ENCODE assay signal across 11 cellular contexts in genomic region chr12:57736743-57737466, GRCh38. TPM values are rescaled to one million over a fixed set of nuclear protein-coding genes. Genes with fewer than 3 reads are reported as not detected.
DNase-seq lines count a peak whose midpoint lies in the region; ATAC-seq, FAIRE-seq and TF ChIP-seq lines count a peak whose summit lies in the region.
"Had no signal": no experiment of that assay in that cellular context is flagged by ENCODE, and none has a peak within 500 bp of the region (broad histone marks: within the 10 kb centered on the region; RNA-seq: fewer than 3 reads in every experiment).

No MANE protein-coding gene starts in this region.

- TF ChIP-seq EP300 in HepG2 (IDR thresholded peaks at IDR 0.05; ENCODE audit: low read depth in 2 of 2, low read length in 2 of 2): no peak
- TF ChIP-seq EP300 in HepG2 (CRISPR knock-in tag; IDR thresholded peaks at IDR 0.05; ENCODE audit: borderline replicate concordance): no peak
- TF ChIP-seq EP300 in suprapubic skin (IDR thresholded peaks at IDR 0.05): no peak

- H3K27ac Mint-ChIP-seq in activated CD8-positive, alpha-beta T cell treated with anti-CD3 and anti-CD28 coated beads for 36 hours: peak overlapping the region; percentile 46
- no peak overlapping the region for H3K27ac Mint-ChIP-seq in activated CD8-positive, alpha-beta T cell treated with anti-CD3 and anti-CD28 coated beads, Interleukin-2, amount 10 ng/mL, durations not matched to agents 7 days and 5 days
- no peak overlapping the region for H3K27ac Mint-ChIP-seq in WTC11

- H3K27ac ChIP-seq in HepG2 (ENCODE audit: extremely low read length, insufficient read depth, low read length): no peak overlapping the region
- H3K27ac ChIP-seq in suprapubic skin: no peak overlapping the region
- H3K27ac ChIP-seq in Karpas-422 (ENCODE audit: low read length): no peak overlapping the region
- H3K27ac ChIP-seq: PC-9 had no signal

- H3K4me3 ChIP-seq in HepG2 (replicated peaks in 1 of 3; ENCODE audit: insufficient read depth in 1 of 3, low read depth in 2 of 3, low read length in 3 of 3) (peak overlapping the region; percentile 48 to 73 (median 59); a peak in 5 of 6 replicates), suprapubic skin (peak overlapping the region; percentile 49), Karpas-422 (ENCODE audit: low read length) (no peak overlapping the region)
- H3K4me3 ChIP-seq: PC-9 had no signal

- no peak for TF ChIP-seq CTCF in activated CD8-positive, alpha-beta T cell treated with anti-CD3 and anti-CD28 coated beads for 36 hours (IDR thresholded peaks at IDR 0.05)
- TF ChIP-seq CTCF in WTC11 (IDR thresholded peaks at IDR 0.05): no peak
- TF ChIP-seq CTCF in HepG2 (CRISPR knock-in tag; IDR thresholded peaks at IDR 0.05): no peak
- no peak for TF ChIP-seq CTCF in suprapubic skin (IDR thresholded peaks at IDR 0.05)

- no peak for DNase-seq in activated CD8-positive, alpha-beta T cell treated with anti-CD3 and anti-CD28 coated beads for 36 hours
- DNase-seq in activated CD8-positive, alpha-beta T cell treated with anti-CD3 and anti-CD28 coated beads, Interleukin-2, amount 10 ng/mL, durations not matched to agents 7 days and 5 days: no peak
- no peak for DNase-seq in WTC11 (ENCODE audit: low spot score)
- no peak for DNase-seq in HepG2 (ENCODE audit: low spot score)
- no peak for DNase-seq in suprapubic skin (ENCODE audit: low spot score in 2 of 2)
- no peak for DNase-seq in stimulated activated CD4-positive, alpha-beta T cell treated with anti-CD3 and anti-CD28 coated beads, Interleukin-4, amount 100 ng/mL, for 4 hours
- no peak for DNase-seq in Karpas-422
- DNase-seq: activated effector memory CD4-positive, alpha-beta T cell treated with Interleukin-2 at 50 U/mL for 16 hours; NCI-H1105 treated with DMSO at 0.1 percent for 48 hours; PC-9 had no signal

- POLR2A ChIA-PET in activated CD8-positive, alpha-beta T cell treated with anti-CD3 and anti-CD28 coated beads for 36 hours (lab: Charles Lee): interaction anchor here (0.6 to 0.8 kb wide), 3 partner anchors 12 to 330 kb away, joined by 3 read pairs; no protein-coding TSS in a partner anchor
- POLR2A ChIA-PET in activated CD8-positive, alpha-beta T cell treated with anti-CD3 and anti-CD28 coated beads, Interleukin-2, amount 10 ng/mL, durations not matched to agents 7 days and 5 days (lab: Charles Lee): no interaction called here
- POLR2A ChIA-PET in WTC11 (lab: Charles Lee): interaction anchor here (0.6 to 2.2 kb wide), 6 partner anchors 8 to 170 kb away, joined by 3 to 12 read pairs (median 4); partner anchors contain the start of genes CDK4, EEF1AKMT3, METTL1 and TSPAN31
- POLR2A ChIA-PET in HepG2 (lab: Yijun Ruan, JAX): interaction anchor here (1.2 to 3.3 kb wide), 2 partner anchors 8 to 11 kb away, joined by 5 to 29 read pairs; partner anchors contain the start of gene TSPAN31

- BruUV-seq in HepG2 (replicated peaks; lab: Mats Ljungman, UMichigan): no TSS peak

- H3K27me3 ChIP-seq in HepG2 (ENCODE audit: control insufficient read depth in 1 of 2, insufficient read depth in 2 of 2, low read length in 2 of 2) (peaks cover 12 to 59% of the 10 kb centered on the region in 2 experiments; a peak in 4 of 5 replicates), suprapubic skin (peaks cover 69% of the 10 kb centered on the region), Karpas-422 (ENCODE audit: low read length) (no peaks in the 10 kb centered on the region)

- no peak for FAIRE-seq in HepG2 (lab: Jason Lieb, UNC)

- H3K36me3 Mint-ChIP-seq in activated CD8-positive, alpha-beta T cell treated with anti-CD3 and anti-CD28 coated beads for 36 hours (ENCODE audit: low read depth): peaks cover 22% of the 10 kb centered on the region
- H3K36me3 Mint-ChIP-seq in activated CD8-positive, alpha-beta T cell treated with anti-CD3 and anti-CD28 coated beads, Interleukin-2, amount 10 ng/mL, durations not matched to agents 7 days and 5 days (ENCODE audit: low read depth): peaks cover 60% of the 10 kb centered on the region
- H3K36me3 Mint-ChIP-seq in WTC11: no peaks in the 10 kb centered on the region

- no peaks in the 10 kb centered on the region for H3K36me3 ChIP-seq in HepG2 (replicated peaks in 1 of 2; ENCODE audit: control insufficient read depth in 1 of 2, insufficient read depth in 2 of 2, low read length in 2 of 2)
- H3K36me3 ChIP-seq in suprapubic skin: no peaks in the 10 kb centered on the region
- H3K36me3 ChIP-seq in Karpas-422 (ENCODE audit: insufficient read depth, low read length): no peaks in the 10 kb centered on the region

- H3K9ac ChIP-seq in HepG2 (ENCODE audit: insufficient read depth, low read depth, low read length) (no peak overlapping the region), Karpas-422 (ENCODE audit: low read length) (no peak overlapping the region)

- no peak for TF ChIP-seq RAD21 in HepG2 (CRISPR knock-in tag; IDR thresholded peaks at IDR 0.05)

- H3K4me2 ChIP-seq in HepG2 (ENCODE audit: low read depth, low read length) (peak overlapping the region; percentile 94), Karpas-422 (ENCODE audit: low read depth, low read length, poor library complexity, severe bottlenecking) (no peak overlapping the region)

- no peak overlapping the region for H2AFZ ChIP-seq in HepG2 (ENCODE audit: low read length)
- H2AFZ ChIP-seq in Karpas-422 (ENCODE audit: low read length): no peak overlapping the region
- H2AFZ ChIP-seq: PC-9 had no signal

- peaks cover 48% of the 10 kb centered on the region for H3K4me1 ChIP-seq in HepG2 (ENCODE audit: insufficient read depth, low read length)
- H3K4me1 ChIP-seq in suprapubic skin: peaks cover 41% of the 10 kb centered on the region
- peaks cover 19% of the 10 kb centered on the region for H3K4me1 ChIP-seq in Karpas-422 (ENCODE audit: low read length)

- H3K79me2 ChIP-seq in HepG2 (ENCODE audit: insufficient read depth, low read length) (no peaks in the 10 kb centered on the region), Karpas-422 (ENCODE audit: low read length) (peaks cover 30% of the 10 kb centered on the region)

- no peaks in the 10 kb centered on the region for H3K9me3 Mint-ChIP-seq in activated CD8-positive, alpha-beta T cell treated with anti-CD3 and anti-CD28 coated beads for 36 hours
- H3K9me3 Mint-ChIP-seq in activated CD8-positive, alpha-beta T cell treated with anti-CD3 and anti-CD28 coated beads, Interleukin-2, amount 10 ng/mL, durations not matched to agents 7 days and 5 days (ENCODE audit: insufficient read depth): no peaks in the 10 kb centered on the region
- H3K9me3 Mint-ChIP-seq in WTC11: no peaks in the 10 kb centered on the region

- peaks cover 30% of the 10 kb centered on the region for H3K4me1 Mint-ChIP-seq in activated CD8-positive, alpha-beta T cell treated with anti-CD3 and anti-CD28 coated beads for 36 hours (ENCODE audit: low read depth)
- peaks cover 28% of the 10 kb centered on the region for H3K4me1 Mint-ChIP-seq in activated CD8-positive, alpha-beta T cell treated with anti-CD3 and anti-CD28 coated beads, Interleukin-2, amount 10 ng/mL, durations not matched to agents 7 days and 5 days (ENCODE audit: low read depth)
- H3K4me1 Mint-ChIP-seq in WTC11: peaks cover 25% of the 10 kb centered on the region

- ATAC-seq in activated CD8-positive, alpha-beta T cell treated with anti-CD3 and anti-CD28 coated beads for 36 hours: no peak
- ATAC-seq in activated CD8-positive, alpha-beta T cell treated with anti-CD3 and anti-CD28 coated beads, Interleukin-2, amount 10 ng/mL, durations not matched to agents 7 days and 5 days: no peak
- ATAC-seq in WTC11 (peak; percentile 4; the same call in 1 of the 2 replicates), HepG2 (peak; percentile 4; the same call in 2 of the 3 replicates), HG03095 (IDR thresholded peaks at IDR 0.05; ENCODE audit: unreplicated experiment) (no peak)

- H3K27me3 Mint-ChIP-seq in activated CD8-positive, alpha-beta T cell treated with anti-CD3 and anti-CD28 coated beads for 36 hours: no peaks in the 10 kb centered on the region
- no peaks in the 10 kb centered on the region for H3K27me3 Mint-ChIP-seq in activated CD8-positive, alpha-beta T cell treated with anti-CD3 and anti-CD28 coated beads, Interleukin-2, amount 10 ng/mL, durations not matched to agents 7 days and 5 days (ENCODE audit: low read depth)
- peaks cover 95% of the 10 kb centered on the region for H3K27me3 Mint-ChIP-seq in WTC11 (ENCODE audit: low read depth)

- 26% methylated on average over 11 of the region's 31 CpGs for WGBS in HepG2 (ENCODE audit: low lambda C conversion rate)
- WGBS in suprapubic skin: 12% methylated on average over 24 of the region's 31 CpGs

- no peaks in the 10 kb centered on the region for H4K20me1 ChIP-seq in HepG2 (ENCODE audit: insufficient read depth, low read length)
- H4K20me1 ChIP-seq in Karpas-422 (ENCODE audit: insufficient read depth, low read depth, low read length): no peaks in the 10 kb centered on the region

- no peaks in the 10 kb centered on the region for H3K9me3 ChIP-seq in HepG2 (ENCODE audit: low read length)
- H3K9me3 ChIP-seq in suprapubic skin: no peaks in the 10 kb centered on the region
- H3K9me3 ChIP-seq in Karpas-422 (ENCODE audit: low read length): no peaks in the 10 kb centered on the region

- TF ChIP-seq POLR2A in HepG2 (IDR thresholded peaks at IDR 0.05; ENCODE audit: insufficient read depth in 1 of 2, low read depth in 2 of 2, low read length in 2 of 2) (no peak), suprapubic skin (IDR thresholded peaks at IDR 0.05) (no peak)

- intact Hi-C loops in activated CD8-positive, alpha-beta T cell treated with anti-CD3 and anti-CD28 coated beads for 36 hours (cut with micrococcal nuclease): no loop called here
- intact Hi-C loops in HepG2 (cut with micrococcal nuclease; ENCODE audit: unreplicated experiment): loop anchor here (5.0 kb wide), 2 partner anchors 45 to 155 kb away; partner anchors contain the start of gene OS9

- in situ Hi-C loops in HepG2 (cut with HindIII; ENCODE audit: extremely low pct_ligation_motif_present, low pct_unique_long_range_greater_than_20kb): no loop called here

- H3K4me3 Mint-ChIP-seq in activated CD8-positive, alpha-beta T cell treated with anti-CD3 and anti-CD28 coated beads for 36 hours: no peak overlapping the region
- H3K4me3 Mint-ChIP-seq in activated CD8-positive, alpha-beta T cell treated with anti-CD3 and anti-CD28 coated beads, Interleukin-2, amount 10 ng/mL, durations not matched to agents 7 days and 5 days: no peak overlapping the region
- peak overlapping the region; percentile 75 for H3K4me3 Mint-ChIP-seq in WTC11

- CTCF ChIA-PET in activated CD8-positive, alpha-beta T cell treated with anti-CD3 and anti-CD28 coated beads for 36 hours (lab: Charles Lee): interaction anchor here (1.2 to 1.4 kb wide), 2 partner anchors 13 to 20 kb away, joined by 3 to 4 read pairs; no protein-coding TSS in a partner anchor
- CTCF ChIA-PET in activated CD8-positive, alpha-beta T cell treated with anti-CD3 and anti-CD28 coated beads, Interleukin-2, amount 10 ng/mL, durations not matched to agents 7 days and 5 days (lab: Charles Lee): no interaction called here
- CTCF ChIA-PET in WTC11 (lab: Charles Lee): interaction anchor here (0.5 to 6.6 kb wide), 21 partner anchors 8 to 980 kb away, joined by 3 to 146 read pairs (median 6); partner anchors contain the start of genes B4GALNT1, CYP27B1, OS9 and PIP4K2C
- CTCF ChIA-PET in HepG2 (lab: Yijun Ruan, JAX; ENCODE audit: low intra/inter-chr PET ratio, low total read pairs): no interaction called here

- no peaks in the 10 kb centered on the region for H3K9me2 ChIP-seq in Karpas-422 (replicated peaks; ENCODE audit: insufficient read depth, low read length)

RNA-seq across cellular contexts. Expression of gene AGAP2, which starts 1.6 kb away (rescaled TPM):
- 10 to 100 TPM; 22.4 TPM for total RNA-seq in activated CD8-positive, alpha-beta T cell treated with anti-CD3 and anti-CD28 coated beads for 36 hours
- 10 to 100 TPM; 68.6 to 72.5 TPM for total RNA-seq in activated CD8-positive, alpha-beta T cell treated with anti-CD3 and anti-CD28 coated beads, Interleukin-2, amount 10 ng/mL, durations not matched to agents 7 days and 5 days
- total RNA-seq in WTC11 (2021) (2.0 to 2.7 TPM (median 2.3 TPM) in 3 replicates), HepG2 (2016; rRNA removed; fragmentation: Illumina TruSeq; extraction: Trizol) (0.38 and 0.81 TPM in 2 replicates), suprapubic skin (1 to 10 TPM in 3 of 4 donors, under 1 TPM in 1; 0.45 to 1.4 (median 1.3) TPM)
- 0.10 and 0.18 TPM in 2 replicates for total RNA-seq in HepG2 (2016; cell fraction: cytosol; rRNA removed; fragmentation: Illumina TruSeq; extraction: Trizol; ENCODE audit: low read depth)
- 0.45 and 0.91 TPM in 2 replicates for total RNA-seq in HepG2 (2016; cell fraction: insoluble cytoplasmic fraction; rRNA removed; fragmentation: Illumina TruSeq; extraction: Trizol)
- total RNA-seq in HepG2 (2016; cell fraction: membrane; rRNA removed; fragmentation: Illumina TruSeq; extraction: Trizol): 0.24 and 0.49 TPM in 2 replicates
- total RNA-seq in HepG2 (2016; cell fraction: nucleus; rRNA removed; fragmentation: Illumina TruSeq; extraction: Trizol): 0.44 and 0.71 TPM in 2 replicates
- 0.45 and 0.73 TPM in 2 replicates for polyA plus RNA-seq in HepG2 (2011; rRNA removed)
- 0.50 and 0.87 TPM in 2 replicates for polyA plus RNA-seq in HepG2 (2011; cell fraction: cytosol; rRNA removed)
- 1.0 and 1.5 TPM in 2 replicates for polyA plus RNA-seq in HepG2 (2011; cell fraction: nucleus; rRNA removed)
- 0.23 and 0.31 TPM in 2 replicates for polyA plus RNA-seq in HepG2 (2012)
- 0.33 and 0.42 TPM in 2 replicates for polyA plus RNA-seq in HepG2 (2016; cell fraction: cytosol; fragmentation: Illumina TruSeq; extraction: Trizol; ENCODE audit: low read depth)
- polyA plus RNA-seq in HepG2 (2016; cell fraction: insoluble cytoplasmic fraction; fragmentation: Illumina TruSeq; extraction: Trizol; ENCODE audit: low read depth): 0.57 and 0.95 TPM in 2 replicates
- 0.10 and 0.23 TPM in 2 replicates for polyA plus RNA-seq in HepG2 (2016; cell fraction: membrane; fragmentation: Illumina TruSeq; extraction: Trizol; ENCODE audit: low read depth)
- 0.37 and 1.3 TPM in 2 replicates for polyA plus RNA-seq in HepG2 (2016; cell fraction: nucleus; fragmentation: Illumina TruSeq; extraction: Trizol; ENCODE audit: insufficient read depth, low read depth)
- 0.42 and 0.96 TPM in 2 replicates for polyA minus RNA-seq in HepG2 (2011; rRNA and poly(A)+ RNA removed; ENCODE audit: low replicate concordance)
- polyA minus RNA-seq in HepG2 (2011; cell fraction: cytosol; rRNA and poly(A)+ RNA removed): 0.70 and 0.79 TPM in 2 replicates
- 0.90 and 1.5 TPM in 2 replicates for polyA minus RNA-seq in HepG2 (2011; cell fraction: nucleus; rRNA and poly(A)+ RNA removed)
- total RNA-seq in Karpas-422 (2014; rRNA removed; shearing (Covaris generic); ENCODE audit: low replicate concordance): 6.7 and 12.0 TPM in 2 replicates

RNA-seq across cellular contexts. Expression of gene TSPAN31, which starts 7.9 kb away (rescaled TPM):
- total RNA-seq in activated CD8-positive, alpha-beta T cell treated with anti-CD3 and anti-CD28 coated beads for 36 hours: 1 to 10 TPM; 6.9 to 7.5 TPM
- 10 to 100 TPM; 12.9 to 13.3 TPM for total RNA-seq in activated CD8-positive, alpha-beta T cell treated with anti-CD3 and anti-CD28 coated beads, Interleukin-2, amount 10 ng/mL, durations not matched to agents 7 days and 5 days
- total RNA-seq in WTC11 (2021) (9.9 to 18.6 TPM (median 18.4 TPM) in 3 replicates), HepG2 (2016; rRNA removed; fragmentation: Illumina TruSeq; extraction: Trizol) (5.4 and 10.4 TPM in 2 replicates), suprapubic skin (10 to 100 TPM; 29.8 to 54.7 (median 36.8) TPM)
- total RNA-seq in HepG2 (2016; cell fraction: cytosol; rRNA removed; fragmentation: Illumina TruSeq; extraction: Trizol; ENCODE audit: low read depth): 3.1 and 3.3 TPM in 2 replicates
- 7.8 and 11.5 TPM in 2 replicates for total RNA-seq in HepG2 (2016; cell fraction: insoluble cytoplasmic fraction; rRNA removed; fragmentation: Illumina TruSeq; extraction: Trizol)
- total RNA-seq in HepG2 (2016; cell fraction: membrane; rRNA removed; fragmentation: Illumina TruSeq; extraction: Trizol): 6.1 and 6.3 TPM in 2 replicates
- 8.7 and 15.1 TPM in 2 replicates for total RNA-seq in HepG2 (2016; cell fraction: nucleus; rRNA removed; fragmentation: Illumina TruSeq; extraction: Trizol)
- 24.6 and 27.3 TPM in 2 replicates for polyA plus RNA-seq in HepG2 (2011; rRNA removed)
- 19.3 and 22.2 TPM in 2 replicates for polyA plus RNA-seq in HepG2 (2011; cell fraction: cytosol; rRNA removed)
- 26.2 and 31.2 TPM in 2 replicates for polyA plus RNA-seq in HepG2 (2011; cell fraction: nucleus; rRNA removed)
- 17.1 and 17.8 TPM in 2 replicates for polyA plus RNA-seq in HepG2 (2012)
- 3.2 and 4.3 TPM in 2 replicates for polyA plus RNA-seq in HepG2 (2016; cell fraction: cytosol; fragmentation: Illumina TruSeq; extraction: Trizol; ENCODE audit: low read depth)
- 6.6 and 6.9 TPM in 2 replicates for polyA plus RNA-seq in HepG2 (2016; cell fraction: insoluble cytoplasmic fraction; fragmentation: Illumina TruSeq; extraction: Trizol; ENCODE audit: low read depth)
- 4.9 and 7.9 TPM in 2 replicates for polyA plus RNA-seq in HepG2 (2016; cell fraction: membrane; fragmentation: Illumina TruSeq; extraction: Trizol; ENCODE audit: low read depth)
- polyA plus RNA-seq in HepG2 (2016; cell fraction: nucleus; fragmentation: Illumina TruSeq; extraction: Trizol; ENCODE audit: insufficient read depth, low read depth): 22.0 and 24.1 TPM in 2 replicates
- 8.6 and 23.9 TPM in 2 replicates for polyA minus RNA-seq in HepG2 (2011; rRNA and poly(A)+ RNA removed; ENCODE audit: low replicate concordance)
- polyA minus RNA-seq in HepG2 (2011; cell fraction: cytosol; rRNA and poly(A)+ RNA removed): 5.8 and 8.3 TPM in 2 replicates
- 14.9 and 21.0 TPM in 2 replicates for polyA minus RNA-seq in HepG2 (2011; cell fraction: nucleus; rRNA and poly(A)+ RNA removed)
- 33.3 and 42.7 TPM in 2 replicates for total RNA-seq in Karpas-422 (2014; rRNA removed; shearing (Covaris generic); ENCODE audit: low replicate concordance)

RNA-seq across cellular contexts. Expression of gene CDK4, which starts 15.2 kb away (rescaled TPM):
- total RNA-seq in activated CD8-positive, alpha-beta T cell treated with anti-CD3 and anti-CD28 coated beads for 36 hours: 100 to 1,000 TPM; 218 to 221 TPM
- 100 to 1,000 TPM; 132 to 146 TPM for total RNA-seq in activated CD8-positive, alpha-beta T cell treated with anti-CD3 and anti-CD28 coated beads, Interleukin-2, amount 10 ng/mL, durations not matched to agents 7 days and 5 days
- total RNA-seq in WTC11 (2021) (125 to 152 TPM (median 145 TPM) in 3 replicates), HepG2 (2016; rRNA removed; fragmentation: Illumina TruSeq; extraction: Trizol) (209 and 255 TPM in 2 replicates), suprapubic skin (10 to 100 TPM; 35.7 to 82.3 (median 47.0) TPM)
- 114 and 177 TPM in 2 replicates for total RNA-seq in HepG2 (2016; cell fraction: cytosol; rRNA removed; fragmentation: Illumina TruSeq; extraction: Trizol; ENCODE audit: low read depth)
- total RNA-seq in HepG2 (2016; cell fraction: insoluble cytoplasmic fraction; rRNA removed; fragmentation: Illumina TruSeq; extraction: Trizol): 213 and 245 TPM in 2 replicates
- 203 and 282 TPM in 2 replicates for total RNA-seq in HepG2 (2016; cell fraction: membrane; rRNA removed; fragmentation: Illumina TruSeq; extraction: Trizol)
- total RNA-seq in HepG2 (2016; cell fraction: nucleus; rRNA removed; fragmentation: Illumina TruSeq; extraction: Trizol): 105 and 134 TPM in 2 replicates
- polyA plus RNA-seq in HepG2 (2011; rRNA removed): 171 and 191 TPM in 2 replicates
- 223 and 255 TPM in 2 replicates for polyA plus RNA-seq in HepG2 (2011; cell fraction: cytosol; rRNA removed)
- 58.2 and 58.6 TPM in 2 replicates for polyA plus RNA-seq in HepG2 (2011; cell fraction: nucleus; rRNA removed)
- polyA plus RNA-seq in HepG2 (2012): 68.6 and 92.8 TPM in 2 replicates
- polyA plus RNA-seq in HepG2 (2016; cell fraction: cytosol; fragmentation: Illumina TruSeq; extraction: Trizol; ENCODE audit: low read depth): 148 and 226 TPM in 2 replicates
- polyA plus RNA-seq in HepG2 (2016; cell fraction: insoluble cytoplasmic fraction; fragmentation: Illumina TruSeq; extraction: Trizol; ENCODE audit: low read depth): 315 and 325 TPM in 2 replicates
- 208 and 297 TPM in 2 replicates for polyA plus RNA-seq in HepG2 (2016; cell fraction: membrane; fragmentation: Illumina TruSeq; extraction: Trizol; ENCODE audit: low read depth)
- 175 and 177 TPM in 2 replicates for polyA plus RNA-seq in HepG2 (2016; cell fraction: nucleus; fragmentation: Illumina TruSeq; extraction: Trizol; ENCODE audit: insufficient read depth, low read depth)
- polyA minus RNA-seq in HepG2 (2011; rRNA and poly(A)+ RNA removed; ENCODE audit: low replicate concordance): 141 and 375 TPM in 2 replicates
- polyA minus RNA-seq in HepG2 (2011; cell fraction: cytosol; rRNA and poly(A)+ RNA removed): 49.7 and 59.9 TPM in 2 replicates
- 72.6 and 80.6 TPM in 2 replicates for polyA minus RNA-seq in HepG2 (2011; cell fraction: nucleus; rRNA and poly(A)+ RNA removed)
- 154 and 164 TPM in 2 replicates for total RNA-seq in Karpas-422 (2014; rRNA removed; shearing (Covaris generic); ENCODE audit: low replicate concordance)

RNA-seq across cellular contexts. Expression of gene MARCHF9, which starts 18.0 kb away (rescaled TPM):
- 10 to 100 TPM; 23.4 to 24.3 TPM for total RNA-seq in activated CD8-positive, alpha-beta T cell treated with anti-CD3 and anti-CD28 coated beads for 36 hours
- 10 to 100 TPM; 23.6 to 24.4 TPM for total RNA-seq in activated CD8-positive, alpha-beta T cell treated with anti-CD3 and anti-CD28 coated beads, Interleukin-2, amount 10 ng/mL, durations not matched to agents 7 days and 5 days
- 6.2 to 9.6 TPM (median 9.2 TPM) in 3 replicates for total RNA-seq in WTC11 (2021)
- total RNA-seq in HepG2 (2016; rRNA removed; fragmentation: Illumina TruSeq; extraction: Trizol): 2.7 and 5.7 TPM in 2 replicates
- 3.9 and 5.1 TPM in 2 replicates for total RNA-seq in HepG2 (2016; cell fraction: cytosol; rRNA removed; fragmentation: Illumina TruSeq; extraction: Trizol; ENCODE audit: low read depth)
- total RNA-seq in HepG2 (2016; cell fraction: insoluble cytoplasmic fraction; rRNA removed; fragmentation: Illumina TruSeq; extraction: Trizol): 3.4 and 4.7 TPM in 2 replicates
- total RNA-seq in HepG2 (2016; cell fraction: membrane; rRNA removed; fragmentation: Illumina TruSeq; extraction: Trizol): 5.9 and 6.2 TPM in 2 replicates
- 3.4 and 4.3 TPM in 2 replicates for total RNA-seq in HepG2 (2016; cell fraction: nucleus; rRNA removed; fragmentation: Illumina TruSeq; extraction: Trizol)
- 9.6 and 14.5 TPM in 2 replicates for polyA plus RNA-seq in HepG2 (2011; rRNA removed)
- 8.1 and 8.8 TPM in 2 replicates for polyA plus RNA-seq in HepG2 (2011; cell fraction: cytosol; rRNA removed)
- 15.5 and 17.5 TPM in 2 replicates for polyA plus RNA-seq in HepG2 (2011; cell fraction: nucleus; rRNA removed)
- 7.7 and 10.3 TPM in 2 replicates for polyA plus RNA-seq in HepG2 (2012)
- polyA plus RNA-seq in HepG2 (2016; cell fraction: cytosol; fragmentation: Illumina TruSeq; extraction: Trizol; ENCODE audit: low read depth): 2.7 and 3.1 TPM in 2 replicates
- 5.0 and 8.0 TPM in 2 replicates for polyA plus RNA-seq in HepG2 (2016; cell fraction: insoluble cytoplasmic fraction; fragmentation: Illumina TruSeq; extraction: Trizol; ENCODE audit: low read depth)
- polyA plus RNA-seq in HepG2 (2016; cell fraction: membrane; fragmentation: Illumina TruSeq; extraction: Trizol; ENCODE audit: low read depth): 5.8 TPM in 2 replicates
- polyA plus RNA-seq in HepG2 (2016; cell fraction: nucleus; fragmentation: Illumina TruSeq; extraction: Trizol; ENCODE audit: insufficient read depth, low read depth): 13.4 and 15.4 TPM in 2 replicates
- 12.1 and 12.5 TPM in 2 replicates for polyA minus RNA-seq in HepG2 (2011; rRNA and poly(A)+ RNA removed; ENCODE audit: low replicate concordance)
- polyA minus RNA-seq in HepG2 (2011; cell fraction: cytosol; rRNA and poly(A)+ RNA removed): 4.1 and 4.5 TPM in 2 replicates
- 3.7 and 5.3 TPM in 2 replicates for polyA minus RNA-seq in HepG2 (2011; cell fraction: nucleus; rRNA and poly(A)+ RNA removed)
- 10 to 100 TPM; 10.2 to 26.6 (median 13.1) TPM for total RNA-seq in suprapubic skin
- total RNA-seq in Karpas-422 (2014; rRNA removed; shearing (Covaris generic); ENCODE audit: low replicate concordance): 30.3 and 45.9 TPM in 2 replicates

RNA-seq across cellular contexts. Expression of gene CYP27B1, which starts 30.0 kb away (rescaled TPM):
- total RNA-seq in activated CD8-positive, alpha-beta T cell treated with anti-CD3 and anti-CD28 coated beads for 36 hours: 1 to 10 TPM; 7.6 to 7.9 TPM
- 1 to 10 TPM; 2.3 to 2.6 TPM for total RNA-seq in activated CD8-positive, alpha-beta T cell treated with anti-CD3 and anti-CD28 coated beads, Interleukin-2, amount 10 ng/mL, durations not matched to agents 7 days and 5 days
- total RNA-seq in WTC11 (2021) (2.1 to 3.2 TPM (median 2.8 TPM) in 3 replicates), HepG2 (2016; rRNA removed; fragmentation: Illumina TruSeq; extraction: Trizol) (0.97 and 2.3 TPM in 2 replicates), suprapubic skin (1 to 10 TPM; 1.2 to 4.1 (median 2.0) TPM)
- 0.51 and 0.53 TPM in 2 replicates for total RNA-seq in HepG2 (2016; cell fraction: cytosol; rRNA removed; fragmentation: Illumina TruSeq; extraction: Trizol; ENCODE audit: low read depth)
- total RNA-seq in HepG2 (2016; cell fraction: insoluble cytoplasmic fraction; rRNA removed; fragmentation: Illumina TruSeq; extraction: Trizol): 0.70 and 2.8 TPM in 2 replicates
- total RNA-seq in HepG2 (2016; cell fraction: membrane; rRNA removed; fragmentation: Illumina TruSeq; extraction: Trizol): 0.79 and 0.83 TPM in 2 replicates
- 4.1 and 5.2 TPM in 2 replicates for total RNA-seq in HepG2 (2016; cell fraction: nucleus; rRNA removed; fragmentation: Illumina TruSeq; extraction: Trizol)
- polyA plus RNA-seq in HepG2 (2011; rRNA removed): 3.0 and 3.4 TPM in 2 replicates
- polyA plus RNA-seq in HepG2 (2011; cell fraction: cytosol; rRNA removed): 0.86 and 1.2 TPM in 2 replicates
- 19.6 and 23.7 TPM in 2 replicates for polyA plus RNA-seq in HepG2 (2011; cell fraction: nucleus; rRNA removed)
- 1.4 and 2.3 TPM in 2 replicates for polyA plus RNA-seq in HepG2 (2012)
- 0.29 and 0.36 TPM in 2 replicates for polyA plus RNA-seq in HepG2 (2016; cell fraction: cytosol; fragmentation: Illumina TruSeq; extraction: Trizol; ENCODE audit: low read depth)
- 1.1 and 1.2 TPM in 2 replicates for polyA plus RNA-seq in HepG2 (2016; cell fraction: insoluble cytoplasmic fraction; fragmentation: Illumina TruSeq; extraction: Trizol; ENCODE audit: low read depth)
- polyA plus RNA-seq in HepG2 (2016; cell fraction: membrane; fragmentation: Illumina TruSeq; extraction: Trizol; ENCODE audit: low read depth): 0.59 and 0.77 TPM in 2 replicates
- 6.9 and 9.0 TPM in 2 replicates for polyA plus RNA-seq in HepG2 (2016; cell fraction: nucleus; fragmentation: Illumina TruSeq; extraction: Trizol; ENCODE audit: insufficient read depth, low read depth)
- 5.9 and 7.2 TPM in 2 replicates for polyA minus RNA-seq in HepG2 (2011; rRNA and poly(A)+ RNA removed; ENCODE audit: low replicate concordance)
- polyA minus RNA-seq in HepG2 (2011; cell fraction: cytosol; rRNA and poly(A)+ RNA removed): 0.40 and 1.9 TPM in 2 replicates
- polyA minus RNA-seq in HepG2 (2011; cell fraction: nucleus; rRNA and poly(A)+ RNA removed): 15.7 and 19.3 TPM in 2 replicates
- 0.86 and 3.5 TPM in 2 replicates for total RNA-seq in Karpas-422 (2014; rRNA removed; shearing (Covaris generic); ENCODE audit: low replicate concordance)

Comparison
In these comparisons a context has a peak if more than half of its experiments do, and no peak if none do; other contexts are left out.
1. CTCF ChIA-PET loops: an anchor here in activated CD8-positive, alpha-beta T cell treated with anti-CD3 and anti-CD28 coated beads for 36 hours (1.2 to 1.4 kb wide) and WTC11 (0.5 to 6.6 kb wide); none called in activated CD8-positive, alpha-beta T cell treated with anti-CD3 and anti-CD28 coated beads, Interleukin-2, amount 10 ng/mL, durations not matched to agents 7 days and 5 days and HepG2.
2. ATAC-seq: peak in WTC11 (single experiment) and HepG2 (single experiment); none in activated CD8-positive, alpha-beta T cell treated with anti-CD3 and anti-CD28 coated beads for 36 hours (single experiment), activated CD8-positive, alpha-beta T cell treated with anti-CD3 and anti-CD28 coated beads, Interleukin-2, amount 10 ng/mL, durations not matched to agents 7 days and 5 days (single experiment) and HG03095 (single experiment).